In the genomic region with DNA sequence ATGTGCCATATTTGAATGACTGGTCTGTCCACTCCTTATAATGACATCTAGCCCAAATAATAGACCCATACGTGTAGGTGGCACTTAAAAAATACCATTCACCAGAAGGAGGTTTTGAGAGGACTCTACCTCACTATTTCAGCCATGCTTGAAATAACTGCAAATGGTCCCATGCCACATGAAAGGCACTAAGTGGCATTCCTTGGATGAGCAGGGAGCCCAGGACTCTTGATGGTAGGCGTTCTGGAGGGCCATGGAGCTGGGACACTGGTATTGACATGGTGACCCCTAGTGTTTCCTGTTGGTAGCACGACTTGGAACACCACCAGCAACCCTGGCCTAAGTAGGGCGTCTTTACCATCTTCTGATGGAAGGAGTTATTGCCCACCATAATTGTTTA, we compare ENCODE assay signal across 8 cellular contexts.
DNase-seq lines count a peak whose midpoint lies in the region; ATAC-seq and TF ChIP-seq lines count a peak whose summit lies in the region.

No MANE protein-coding gene starts in this region.

- DNase-seq in EH (ENCODE audit: low read depth) (peak; percentile 65), SK-MEL-5 (ENCODE audit: low read depth, low spot score) (peak; percentile 86), epithelial cell of proximal tubule (ENCODE audit: low read depth) (no peak), mesothelial cell of epicardium (ENCODE audit: low spot score in 2 of 2, unreplicated experiment in 2 of 2) (no peak), OCI-M2 (lab: John Stamatoyannopoulos, UW; ENCODE audit: unreplicated experiment) (no peak)
- peak; percentile 42 for DNase-seq in Jurkat, Clone E6-1 (ENCODE audit: low read depth, low spot score)
- no peak for DNase-seq in activated effector memory CD4-positive, alpha-beta T cell treated with Interleukin-2 at 50 U/mL for 16 hours

- H3K9me3 Mint-ChIP-seq in mesothelial cell of epicardium, result no peaks in the 10 kb centered on the region

- no peak overlapping the region for H3K4me3 ChIP-seq in Jurkat, Clone E6-1 (ENCODE audit: low read length)
- no peak overlapping the region for H3K4me3 ChIP-seq in epithelial cell of proximal tubule (ENCODE audit: low read depth, low read length)

- H3K4me3 Mint-ChIP-seq in mesothelial cell of epicardium, result no peak overlapping the region

- in situ Hi-C loops in SK-MEL-5 (cut with HindIII; ENCODE audit: low pct_unique_long_range_greater_than_20kb, low sequenced_read_pairs), result no loop called here

- H3K27me3 Mint-ChIP-seq in mesothelial cell of epicardium (ENCODE audit: low read depth), result peaks cover 3% of the 10 kb centered on the region

- ATAC-seq in GM21447 (IDR thresholded peaks at IDR 0.05; ENCODE audit: unreplicated experiment), result peak; percentile 72

- no peaks in the 10 kb centered on the region for H3K4me1 Mint-ChIP-seq in mesothelial cell of epicardium

- no peaks in the 10 kb centered on the region for H3K36me3 Mint-ChIP-seq in mesothelial cell of epicardium

- TF ChIP-seq CTCF in epithelial cell of proximal tubule (conservative IDR thresholded peaks at IDR 0.05; ENCODE audit: low read depth, low read length) (peak; percentile 84), mesothelial cell of epicardium (IDR thresholded peaks at IDR 0.05; ENCODE audit: unreplicated experiment) (peak; percentile 21)

- H3K27ac Mint-ChIP-seq in mesothelial cell of epicardium, result no peak overlapping the region

Comparison
In these comparisons a context has a peak if more than half of its experiments do, and no peak if none do; other contexts are left out.
1. DNase-seq: peak in EH (single experiment), Jurkat, Clone E6-1 (single experiment) and SK-MEL-5 (single experiment); none in epithelial cell of proximal tubule (single experiment), mesothelial cell of epicardium (0 of 2), OCI-M2 (single experiment) and activated effector memory CD4-positive, alpha-beta T cell treated with Interleukin-2 at 50 U/mL for 16 hours (single experiment).